In the genomic region with DNA sequence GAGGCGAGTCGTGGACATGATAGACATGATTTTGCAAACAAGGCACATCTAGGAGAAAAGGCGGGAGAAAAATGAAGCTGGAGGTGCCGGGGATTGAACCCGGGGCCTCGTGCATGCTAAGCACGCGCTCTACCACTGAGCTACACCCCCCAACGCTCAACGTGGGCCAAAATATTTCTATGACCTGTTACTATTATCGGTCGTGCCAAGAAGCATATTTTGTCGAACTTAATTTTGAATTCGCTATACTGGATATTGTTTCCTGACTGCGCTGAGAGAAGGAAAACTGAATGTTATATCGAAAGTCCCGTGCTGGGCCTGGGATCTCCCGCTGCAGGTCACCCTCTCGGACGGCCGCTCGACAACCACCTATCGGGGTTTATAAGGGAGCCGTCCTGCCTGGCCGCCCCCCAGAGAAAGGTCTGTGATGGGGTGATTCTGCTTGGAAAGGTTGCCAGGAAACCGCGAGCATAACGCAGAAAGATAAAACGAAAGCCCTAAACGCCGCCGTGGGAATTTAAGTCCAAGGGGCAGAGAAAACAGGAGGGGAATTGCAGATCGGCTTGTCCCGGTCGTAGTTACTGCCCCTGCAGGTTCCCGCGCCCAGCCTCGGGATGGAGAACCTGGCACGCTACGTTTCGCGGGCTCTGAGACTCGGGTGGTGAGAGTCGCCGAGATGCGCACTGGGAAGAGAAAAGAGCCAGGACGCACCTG, we compare ENCODE assay signal across 1 cellular context.
TF ChIP-seq lines count a peak whose summit lies in the region.

No MANE protein-coding gene starts in this region.

TF ChIP-seq in HepG2, 621 proteins besides CTCF, POLR2A, EP300 and RAD21 (continued from another document and continues in another):
- TF ChIP-seq, protein P1, sequence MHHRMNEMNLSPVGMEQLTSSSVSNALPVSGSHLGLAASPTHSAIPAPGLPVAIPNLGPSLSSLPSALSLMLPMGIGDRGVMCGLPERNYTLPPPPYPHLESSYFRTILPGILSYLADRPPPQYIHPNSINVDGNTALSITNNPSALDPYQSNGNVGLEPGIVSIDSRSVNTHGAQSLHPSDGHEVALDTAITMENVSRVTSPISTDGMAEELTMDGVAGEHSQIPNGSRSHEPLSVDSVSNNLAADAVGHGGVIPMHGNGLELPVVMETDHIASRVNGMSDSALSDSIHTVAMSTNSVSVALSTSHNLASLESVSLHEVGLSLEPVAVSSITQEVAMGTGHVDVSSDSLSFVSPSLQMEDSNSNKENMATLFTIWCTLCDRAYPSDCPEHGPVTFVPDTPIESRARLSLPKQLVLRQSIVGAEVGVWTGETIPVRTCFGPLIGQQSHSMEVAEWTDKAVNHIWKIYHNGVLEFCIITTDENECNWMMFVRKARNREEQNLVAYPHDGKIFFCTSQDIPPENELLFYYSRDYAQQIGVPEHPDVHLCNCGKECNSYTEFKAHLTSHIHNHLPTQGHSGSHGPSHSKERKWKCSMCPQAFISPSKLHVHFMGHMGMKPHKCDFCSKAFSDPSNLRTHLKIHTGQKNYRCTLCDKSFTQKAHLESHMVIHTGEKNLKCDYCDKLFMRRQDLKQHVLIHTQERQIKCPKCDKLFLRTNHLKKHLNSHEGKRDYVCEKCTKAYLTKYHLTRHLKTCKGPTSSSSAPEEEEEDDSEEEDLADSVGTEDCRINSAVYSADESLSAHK (CRISPR knock-in tag; IDR thresholded peaks at IDR 0.05; ENCODE audit: borderline replicate concordance) = no peak
- no peak for TF ChIP-seq LCORL (IDR thresholded peaks at IDR 0.05)
- 0 out of 2 replicates have a peak, but pooled peaks have one; percentile 12 for TF ChIP-seq LCORL (CRISPR knock-in tag; IDR thresholded peaks at IDR 0.05)
- TF ChIP-seq, protein P2, sequence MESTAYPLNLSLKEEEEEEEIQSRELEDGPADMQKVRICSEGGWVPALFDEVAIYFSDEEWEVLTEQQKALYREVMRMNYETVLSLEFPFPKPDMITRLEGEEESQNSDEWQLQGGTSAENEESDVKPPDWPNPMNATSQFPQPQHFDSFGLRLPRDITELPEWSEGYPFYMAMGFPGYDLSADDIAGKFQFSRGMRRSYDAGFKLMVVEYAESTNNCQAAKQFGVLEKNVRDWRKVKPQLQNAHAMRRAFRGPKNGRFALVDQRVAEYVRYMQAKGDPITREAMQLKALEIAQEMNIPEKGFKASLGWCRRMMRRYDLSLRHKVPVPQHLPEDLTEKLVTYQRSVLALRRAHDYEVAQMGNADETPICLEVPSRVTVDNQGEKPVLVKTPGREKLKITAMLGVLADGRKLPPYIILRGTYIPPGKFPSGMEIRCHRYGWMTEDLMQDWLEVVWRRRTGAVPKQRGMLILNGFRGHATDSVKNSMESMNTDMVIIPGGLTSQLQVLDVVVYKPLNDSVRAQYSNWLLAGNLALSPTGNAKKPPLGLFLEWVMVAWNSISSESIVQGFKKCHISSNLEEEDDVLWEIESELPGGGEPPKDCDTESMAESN (CRISPR knock-in tag; conservative IDR thresholded peaks at IDR 0.05) = peak; percentile 75
- TF ChIP-seq ZNF839 (CRISPR knock-in tag; IDR thresholded peaks at IDR 0.05; ENCODE audit: borderline replicate concordance) = no peak
- TF ChIP-seq, protein P3, sequence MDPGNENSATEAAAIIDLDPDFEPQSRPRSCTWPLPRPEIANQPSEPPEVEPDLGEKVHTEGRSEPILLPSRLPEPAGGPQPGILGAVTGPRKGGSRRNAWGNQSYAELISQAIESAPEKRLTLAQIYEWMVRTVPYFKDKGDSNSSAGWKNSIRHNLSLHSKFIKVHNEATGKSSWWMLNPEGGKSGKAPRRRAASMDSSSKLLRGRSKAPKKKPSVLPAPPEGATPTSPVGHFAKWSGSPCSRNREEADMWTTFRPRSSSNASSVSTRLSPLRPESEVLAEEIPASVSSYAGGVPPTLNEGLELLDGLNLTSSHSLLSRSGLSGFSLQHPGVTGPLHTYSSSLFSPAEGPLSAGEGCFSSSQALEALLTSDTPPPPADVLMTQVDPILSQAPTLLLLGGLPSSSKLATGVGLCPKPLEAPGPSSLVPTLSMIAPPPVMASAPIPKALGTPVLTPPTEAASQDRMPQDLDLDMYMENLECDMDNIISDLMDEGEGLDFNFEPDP (CRISPR knock-in tag; conservative IDR thresholded peaks at IDR 0.05) = 0 out of 2 replicates have a peak, but pooled peaks have one; percentile 91
- peak; percentile 76; the same call in 1 of the 2 replicates for TF ChIP-seq CCDC6 (CRISPR knock-in tag; IDR thresholded peaks at IDR 0.05)
- no peak for TF ChIP-seq ZNF7 (CRISPR knock-in tag; IDR thresholded peaks at IDR 0.05)
- peak; percentile 84; the same call in 1 of the 2 replicates for TF ChIP-seq ZNF564 (CRISPR knock-in tag; IDR thresholded peaks at IDR 0.05)
- TF ChIP-seq, protein P4, sequence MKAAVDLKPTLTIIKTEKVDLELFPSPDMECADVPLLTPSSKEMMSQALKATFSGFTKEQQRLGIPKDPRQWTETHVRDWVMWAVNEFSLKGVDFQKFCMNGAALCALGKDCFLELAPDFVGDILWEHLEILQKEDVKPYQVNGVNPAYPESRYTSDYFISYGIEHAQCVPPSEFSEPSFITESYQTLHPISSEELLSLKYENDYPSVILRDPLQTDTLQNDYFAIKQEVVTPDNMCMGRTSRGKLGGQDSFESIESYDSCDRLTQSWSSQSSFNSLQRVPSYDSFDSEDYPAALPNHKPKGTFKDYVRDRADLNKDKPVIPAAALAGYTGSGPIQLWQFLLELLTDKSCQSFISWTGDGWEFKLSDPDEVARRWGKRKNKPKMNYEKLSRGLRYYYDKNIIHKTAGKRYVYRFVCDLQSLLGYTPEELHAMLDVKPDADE (CRISPR knock-in tag; IDR thresholded peaks at IDR 0.05) = 0 out of 2 replicates have a peak, but pooled peaks have one; percentile 71
- peak; percentile 47; the same call in 1 of the 2 replicates for TF ChIP-seq ZBTB7B (CRISPR knock-in tag; IDR thresholded peaks at IDR 0.05)
- TF ChIP-seq RXRA (CRISPR knock-in tag; IDR thresholded peaks at IDR 0.05) = no peak; the same call in 1 of the 2 replicates
- TF ChIP-seq SP140L (CRISPR knock-in tag; IDR thresholded peaks at IDR 0.05; ENCODE audit: borderline replicate concordance) = peak; percentile 79; the same call in 1 of the 2 replicates
- TF ChIP-seq, protein P5, sequence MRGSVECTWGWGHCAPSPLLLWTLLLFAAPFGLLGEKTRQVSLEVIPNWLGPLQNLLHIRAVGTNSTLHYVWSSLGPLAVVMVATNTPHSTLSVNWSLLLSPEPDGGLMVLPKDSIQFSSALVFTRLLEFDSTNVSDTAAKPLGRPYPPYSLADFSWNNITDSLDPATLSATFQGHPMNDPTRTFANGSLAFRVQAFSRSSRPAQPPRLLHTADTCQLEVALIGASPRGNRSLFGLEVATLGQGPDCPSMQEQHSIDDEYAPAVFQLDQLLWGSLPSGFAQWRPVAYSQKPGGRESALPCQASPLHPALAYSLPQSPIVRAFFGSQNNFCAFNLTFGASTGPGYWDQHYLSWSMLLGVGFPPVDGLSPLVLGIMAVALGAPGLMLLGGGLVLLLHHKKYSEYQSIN (CRISPR knock-in tag; IDR thresholded peaks at IDR 0.05; ENCODE audit: borderline replicate concordance) = no peak
- TF ChIP-seq, protein P6, sequence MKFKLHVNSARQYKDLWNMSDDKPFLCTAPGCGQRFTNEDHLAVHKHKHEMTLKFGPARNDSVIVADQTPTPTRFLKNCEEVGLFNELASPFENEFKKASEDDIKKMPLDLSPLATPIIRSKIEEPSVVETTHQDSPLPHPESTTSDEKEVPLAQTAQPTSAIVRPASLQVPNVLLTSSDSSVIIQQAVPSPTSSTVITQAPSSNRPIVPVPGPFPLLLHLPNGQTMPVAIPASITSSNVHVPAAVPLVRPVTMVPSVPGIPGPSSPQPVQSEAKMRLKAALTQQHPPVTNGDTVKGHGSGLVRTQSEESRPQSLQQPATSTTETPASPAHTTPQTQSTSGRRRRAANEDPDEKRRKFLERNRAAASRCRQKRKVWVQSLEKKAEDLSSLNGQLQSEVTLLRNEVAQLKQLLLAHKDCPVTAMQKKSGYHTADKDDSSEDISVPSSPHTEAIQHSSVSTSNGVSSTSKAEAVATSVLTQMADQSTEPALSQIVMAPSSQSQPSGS (CRISPR knock-in tag; IDR thresholded peaks at IDR 0.05) = peak; percentile 60; the same call in 1 of the 2 replicates
- no peak for TF ChIP-seq ZFP62 (CRISPR knock-in tag; IDR thresholded peaks at IDR 0.05)
- TF ChIP-seq ZNF552 (CRISPR knock-in tag; IDR thresholded peaks at IDR 0.05; ENCODE audit: borderline replicate concordance) = peak; percentile 56
- TF ChIP-seq, protein P7, sequence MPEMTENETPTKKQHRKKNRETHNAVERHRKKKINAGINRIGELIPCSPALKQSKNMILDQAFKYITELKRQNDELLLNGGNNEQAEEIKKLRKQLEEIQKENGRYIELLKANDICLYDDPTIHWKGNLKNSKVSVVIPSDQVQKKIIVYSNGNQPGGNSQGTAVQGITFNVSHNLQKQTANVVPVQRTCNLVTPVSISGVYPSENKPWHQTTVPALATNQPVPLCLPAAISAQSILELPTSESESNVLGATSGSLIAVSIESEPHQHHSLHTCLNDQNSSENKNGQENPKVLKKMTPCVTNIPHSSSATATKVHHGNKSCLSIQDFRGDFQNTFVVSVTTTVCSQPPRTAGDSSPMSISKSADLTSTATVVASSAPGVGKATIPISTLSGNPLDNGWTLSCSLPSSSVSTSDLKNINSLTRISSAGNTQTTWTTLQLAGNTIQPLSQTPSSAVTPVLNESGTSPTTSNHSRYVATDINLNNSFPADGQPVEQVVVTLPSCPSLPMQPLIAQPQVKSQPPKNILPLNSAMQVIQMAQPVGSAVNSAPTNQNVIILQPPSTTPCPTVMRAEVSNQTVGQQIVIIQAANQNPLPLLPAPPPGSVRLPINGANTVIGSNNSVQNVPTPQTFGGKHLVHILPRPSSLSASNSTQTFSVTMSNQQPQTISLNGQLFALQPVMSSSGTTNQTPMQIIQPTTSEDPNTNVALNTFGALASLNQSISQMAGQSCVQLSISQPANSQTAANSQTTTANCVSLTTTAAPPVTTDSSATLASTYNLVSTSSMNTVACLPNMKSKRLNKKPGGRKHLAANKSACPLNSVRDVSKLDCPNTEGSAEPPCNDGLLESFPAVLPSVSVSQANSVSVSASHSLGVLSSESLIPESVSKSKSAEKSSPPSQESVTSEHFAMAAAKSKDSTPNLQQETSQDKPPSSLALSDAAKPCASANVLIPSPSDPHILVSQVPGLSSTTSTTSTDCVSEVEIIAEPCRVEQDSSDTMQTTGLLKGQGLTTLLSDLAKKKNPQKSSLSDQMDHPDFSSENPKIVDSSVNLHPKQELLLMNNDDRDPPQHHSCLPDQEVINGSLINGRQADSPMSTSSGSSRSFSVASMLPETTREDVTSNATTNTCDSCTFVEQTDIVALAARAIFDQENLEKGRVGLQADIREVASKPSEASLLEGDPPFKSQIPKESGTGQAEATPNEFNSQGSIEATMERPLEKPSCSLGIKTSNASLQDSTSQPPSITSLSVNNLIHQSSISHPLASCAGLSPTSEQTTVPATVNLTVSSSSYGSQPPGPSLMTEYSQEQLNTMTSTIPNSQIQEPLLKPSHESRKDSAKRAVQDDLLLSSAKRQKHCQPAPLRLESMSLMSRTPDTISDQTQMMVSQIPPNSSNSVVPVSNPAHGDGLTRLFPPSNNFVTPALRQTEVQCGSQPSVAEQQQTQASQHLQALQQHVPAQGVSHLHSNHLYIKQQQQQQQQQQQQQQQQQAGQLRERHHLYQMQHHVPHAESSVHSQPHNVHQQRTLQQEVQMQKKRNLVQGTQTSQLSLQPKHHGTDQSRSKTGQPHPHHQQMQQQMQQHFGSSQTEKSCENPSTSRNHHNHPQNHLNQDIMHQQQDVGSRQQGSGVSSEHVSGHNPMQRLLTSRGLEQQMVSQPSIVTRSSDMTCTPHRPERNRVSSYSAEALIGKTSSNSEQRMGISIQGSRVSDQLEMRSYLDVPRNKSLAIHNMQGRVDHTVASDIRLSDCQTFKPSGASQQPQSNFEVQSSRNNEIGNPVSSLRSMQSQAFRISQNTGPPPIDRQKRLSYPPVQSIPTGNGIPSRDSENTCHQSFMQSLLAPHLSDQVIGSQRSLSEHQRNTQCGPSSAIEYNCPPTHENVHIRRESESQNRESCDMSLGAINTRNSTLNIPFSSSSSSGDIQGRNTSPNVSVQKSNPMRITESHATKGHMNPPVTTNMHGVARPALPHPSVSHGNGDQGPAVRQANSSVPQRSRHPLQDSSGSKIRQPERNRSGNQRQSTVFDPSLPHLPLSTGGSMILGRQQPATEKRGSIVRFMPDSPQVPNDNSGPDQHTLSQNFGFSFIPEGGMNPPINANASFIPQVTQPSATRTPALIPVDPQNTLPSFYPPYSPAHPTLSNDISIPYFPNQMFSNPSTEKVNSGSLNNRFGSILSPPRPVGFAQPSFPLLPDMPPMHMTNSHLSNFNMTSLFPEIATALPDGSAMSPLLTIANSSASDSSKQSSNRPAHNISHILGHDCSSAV (CRISPR knock-in tag; IDR thresholded peaks at IDR 0.05; ENCODE audit: borderline replicate concordance) = no peak
- TF ChIP-seq, protein P8, sequence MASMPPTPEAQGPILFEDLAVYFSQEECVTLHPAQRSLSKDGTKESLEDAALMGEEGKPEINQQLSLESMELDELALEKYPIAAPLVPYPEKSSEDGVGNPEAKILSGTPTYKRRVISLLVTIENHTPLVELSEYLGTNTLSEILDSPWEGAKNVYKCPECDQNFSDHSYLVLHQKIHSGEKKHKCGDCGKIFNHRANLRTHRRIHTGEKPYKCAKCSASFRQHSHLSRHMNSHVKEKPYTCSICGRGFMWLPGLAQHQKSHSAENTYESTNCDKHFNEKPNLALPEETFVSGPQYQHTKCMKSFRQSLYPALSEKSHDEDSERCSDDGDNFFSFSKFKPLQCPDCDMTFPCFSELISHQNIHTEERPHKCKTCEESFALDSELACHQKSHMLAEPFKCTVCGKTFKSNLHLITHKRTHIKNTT (CRISPR knock-in tag; IDR thresholded peaks at IDR 0.05) = no peak; the same call in 1 of the 2 replicates
- no peak; the same call in 1 of the 2 replicates for TF ChIP-seq NR2F6 (IDR thresholded peaks at IDR 0.05)
- TF ChIP-seq NR2F6 (CRISPR knock-in tag; IDR thresholded peaks at IDR 0.05) = peak; percentile 8; the same call in 1 of the 2 replicates
- no peak for TF ChIP-seq ZNF782 (CRISPR knock-in tag; IDR thresholded peaks at IDR 0.05; ENCODE audit: borderline replicate concordance)
- peak; percentile 91 for TF ChIP-seq MTF1 (CRISPR knock-in tag; IDR thresholded peaks at IDR 0.05)
- TF ChIP-seq, protein P9, sequence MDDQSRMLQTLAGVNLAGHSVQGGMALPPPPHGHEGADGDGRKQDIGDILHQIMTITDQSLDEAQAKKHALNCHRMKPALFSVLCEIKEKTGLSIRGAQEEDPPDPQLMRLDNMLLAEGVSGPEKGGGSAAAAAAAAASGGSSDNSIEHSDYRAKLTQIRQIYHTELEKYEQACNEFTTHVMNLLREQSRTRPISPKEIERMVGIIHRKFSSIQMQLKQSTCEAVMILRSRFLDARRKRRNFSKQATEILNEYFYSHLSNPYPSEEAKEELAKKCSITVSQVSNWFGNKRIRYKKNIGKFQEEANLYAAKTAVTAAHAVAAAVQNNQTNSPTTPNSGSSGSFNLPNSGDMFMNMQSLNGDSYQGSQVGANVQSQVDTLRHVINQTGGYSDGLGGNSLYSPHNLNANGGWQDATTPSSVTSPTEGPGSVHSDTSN (CRISPR knock-in tag; IDR thresholded peaks at IDR 0.05; ENCODE audit: borderline replicate concordance) = peak; percentile 90
- peak; percentile 82; the same call in 1 of the 2 replicates for TF ChIP-seq ZNF562 (CRISPR knock-in tag; IDR thresholded peaks at IDR 0.05; ENCODE audit: borderline replicate concordance)
- TF ChIP-seq ADNP (CRISPR knock-in tag; IDR thresholded peaks at IDR 0.05) = no peak
- peak; percentile 47; the same call in 1 of the 2 replicates for TF ChIP-seq KDM3A (CRISPR knock-in tag; IDR thresholded peaks at IDR 0.05; ENCODE audit: low read depth)
- no peak for TF ChIP-seq ATRX (CRISPR knock-in tag; IDR thresholded peaks at IDR 0.05; ENCODE audit: borderline replicate concordance)
- TF ChIP-seq ZNF101 (CRISPR knock-in tag; IDR thresholded peaks at IDR 0.05; ENCODE audit: borderline replicate concordance, low read depth) = 0 out of 2 replicates have a peak, but pooled peaks have one; percentile 41
